Comparison of ENCODE assay signal across 1 cellular context in the genomic region with DNA sequence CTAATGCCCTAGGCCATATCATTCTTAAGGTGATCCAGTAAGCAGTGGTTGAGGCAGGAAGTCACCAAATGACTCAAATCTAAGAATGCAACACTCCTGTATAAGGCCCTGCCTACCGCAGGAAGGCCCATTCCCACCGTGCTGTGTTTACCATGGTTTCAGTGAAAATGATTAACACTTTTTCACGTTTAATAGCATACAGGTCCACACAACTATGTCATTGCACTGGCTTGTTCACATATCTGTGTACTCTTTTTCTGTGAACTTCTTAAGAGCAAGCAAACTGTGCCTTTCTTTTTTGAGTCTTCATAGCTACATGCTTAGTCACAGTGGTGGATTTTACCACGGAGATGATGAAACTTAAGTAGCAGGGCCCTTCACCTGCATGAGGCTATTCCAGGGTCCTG.
TF ChIP-seq lines count a peak whose summit lies in the region.

No MANE protein-coding gene starts in this region.

TF ChIP-seq in GM12878, 131 proteins besides CTCF, POLR2A, EP300 and RAD21 (continued from another document and continues in another):
- TF ChIP-seq CHD2 (IDR thresholded peaks at IDR 0.05; ENCODE audit: borderline replicate concordance, low read depth, low read length) (no peak), BACH1 (IDR thresholded peaks at IDR 0.05; ENCODE audit: borderline replicate concordance) (no peak), NR2C1 (IDR thresholded peaks at IDR 0.05) (no peak), CHD1 (IDR thresholded peaks at IDR 0.05; ENCODE audit: low read depth, low read length) (no peak), YY1 (IDR thresholded peaks at IDR 0.05; ENCODE audit: low read depth, low read length) (no peak), SMAD1 (IDR thresholded peaks at IDR 0.05; ENCODE audit: low read depth, partially characterized antibody) (no peak), YBX1 (IDR thresholded peaks at IDR 0.05) (no peak), TBL1XR1 (IDR thresholded peaks at IDR 0.05; ENCODE audit: low read depth, low read length) (no peak), ZNF217 (IDR thresholded peaks at IDR 0.05) (no peak), ZNF207 (IDR thresholded peaks at IDR 0.05; ENCODE audit: borderline replicate concordance) (no peak), SMARCA5 (IDR thresholded peaks at IDR 0.05) (no peak), JUND (IDR thresholded peaks at IDR 0.05; ENCODE audit: low read depth, low read length) (no peak), TCF12 (IDR thresholded peaks at IDR 0.05; ENCODE audit: low read depth, low read length) (no peak), CBX3 (IDR thresholded peaks at IDR 0.05; ENCODE audit: borderline replicate concordance, low read depth) (no peak), SREBF2 (IDR thresholded peaks at IDR 0.05; ENCODE audit: low read length) (no peak), LARP7 (IDR thresholded peaks at IDR 0.05) (no peak), RCOR1 (conservative IDR thresholded peaks at IDR 0.05; ENCODE audit: low read depth, low read length) (no peak), HDGF (IDR thresholded peaks at IDR 0.05) (no peak), NFXL1 (IDR thresholded peaks at IDR 0.05; ENCODE audit: borderline replicate concordance) (no peak), POU2F2 (IDR thresholded peaks at IDR 0.05; ENCODE audit: borderline replicate concordance, low read depth, low read length) (no peak), ZNF274 (IDR thresholded peaks at IDR 0.05; ENCODE audit: insufficient read depth, insufficient read length) (no peak), STAT3 (IDR thresholded peaks at IDR 0.05; ENCODE audit: low read depth, low read length) (no peak), CREM (IDR thresholded peaks at IDR 0.05; ENCODE audit: low read depth) (peak; percentile 55; the same call in 1 of the 2 replicates), BRCA1 (IDR thresholded peaks at IDR 0.05; ENCODE audit: low read depth, low read length) (no peak), PAX5 (IDR thresholded peaks at IDR 0.05; ENCODE audit: borderline replicate concordance, low read depth, low read length) (no peak), SIX5 (IDR thresholded peaks at IDR 0.05; ENCODE audit: low read depth, low read length, severe bottlenecking) (no peak), FOXK2 (IDR thresholded peaks at IDR 0.05) (no peak), ASH2L (IDR thresholded peaks at IDR 0.05; ENCODE audit: borderline replicate concordance, low read depth) (no peak), TCF7 (IDR thresholded peaks at IDR 0.05; ENCODE audit: borderline replicate concordance) (no peak), MEF2A (IDR thresholded peaks at IDR 0.05; ENCODE audit: insufficient read depth, low read depth, low read length) (0 out of 2 replicates have a peak, but pooled peaks have one; percentile 6), KLF5 (IDR thresholded peaks at IDR 0.05; ENCODE audit: partially characterized antibody) (no peak), RFX5 (IDR thresholded peaks at IDR 0.05; ENCODE audit: low read depth, low read length) (no peak), NR2F1 (conservative IDR thresholded peaks at IDR 0.05) (no peak), CBX5 (IDR thresholded peaks at IDR 0.05; ENCODE audit: low read depth) (no peak), GATAD2B (conservative IDR thresholded peaks at IDR 0.05; ENCODE audit: low read depth) (no peak), TARDBP (IDR thresholded peaks at IDR 0.05; ENCODE audit: borderline replicate concordance) (no peak), GABPA (IDR thresholded peaks at IDR 0.05; ENCODE audit: low read depth) (0 out of 2 replicates have a peak, but pooled peaks have one; percentile 13)
- TF ChIP-seq, protein P1, sequence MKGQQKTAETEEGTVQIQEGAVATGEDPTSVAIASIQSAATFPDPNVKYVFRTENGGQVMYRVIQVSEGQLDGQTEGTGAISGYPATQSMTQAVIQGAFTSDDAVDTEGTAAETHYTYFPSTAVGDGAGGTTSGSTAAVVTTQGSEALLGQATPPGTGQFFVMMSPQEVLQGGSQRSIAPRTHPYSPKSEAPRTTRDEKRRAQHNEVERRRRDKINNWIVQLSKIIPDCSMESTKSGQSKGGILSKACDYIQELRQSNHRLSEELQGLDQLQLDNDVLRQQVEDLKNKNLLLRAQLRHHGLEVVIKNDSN (IDR thresholded peaks at IDR 0.05; ENCODE audit: borderline replicate concordance, extremely low read length, insufficient read depth, low read depth, low read length): no peak
- TF ChIP-seq, protein P2, sequence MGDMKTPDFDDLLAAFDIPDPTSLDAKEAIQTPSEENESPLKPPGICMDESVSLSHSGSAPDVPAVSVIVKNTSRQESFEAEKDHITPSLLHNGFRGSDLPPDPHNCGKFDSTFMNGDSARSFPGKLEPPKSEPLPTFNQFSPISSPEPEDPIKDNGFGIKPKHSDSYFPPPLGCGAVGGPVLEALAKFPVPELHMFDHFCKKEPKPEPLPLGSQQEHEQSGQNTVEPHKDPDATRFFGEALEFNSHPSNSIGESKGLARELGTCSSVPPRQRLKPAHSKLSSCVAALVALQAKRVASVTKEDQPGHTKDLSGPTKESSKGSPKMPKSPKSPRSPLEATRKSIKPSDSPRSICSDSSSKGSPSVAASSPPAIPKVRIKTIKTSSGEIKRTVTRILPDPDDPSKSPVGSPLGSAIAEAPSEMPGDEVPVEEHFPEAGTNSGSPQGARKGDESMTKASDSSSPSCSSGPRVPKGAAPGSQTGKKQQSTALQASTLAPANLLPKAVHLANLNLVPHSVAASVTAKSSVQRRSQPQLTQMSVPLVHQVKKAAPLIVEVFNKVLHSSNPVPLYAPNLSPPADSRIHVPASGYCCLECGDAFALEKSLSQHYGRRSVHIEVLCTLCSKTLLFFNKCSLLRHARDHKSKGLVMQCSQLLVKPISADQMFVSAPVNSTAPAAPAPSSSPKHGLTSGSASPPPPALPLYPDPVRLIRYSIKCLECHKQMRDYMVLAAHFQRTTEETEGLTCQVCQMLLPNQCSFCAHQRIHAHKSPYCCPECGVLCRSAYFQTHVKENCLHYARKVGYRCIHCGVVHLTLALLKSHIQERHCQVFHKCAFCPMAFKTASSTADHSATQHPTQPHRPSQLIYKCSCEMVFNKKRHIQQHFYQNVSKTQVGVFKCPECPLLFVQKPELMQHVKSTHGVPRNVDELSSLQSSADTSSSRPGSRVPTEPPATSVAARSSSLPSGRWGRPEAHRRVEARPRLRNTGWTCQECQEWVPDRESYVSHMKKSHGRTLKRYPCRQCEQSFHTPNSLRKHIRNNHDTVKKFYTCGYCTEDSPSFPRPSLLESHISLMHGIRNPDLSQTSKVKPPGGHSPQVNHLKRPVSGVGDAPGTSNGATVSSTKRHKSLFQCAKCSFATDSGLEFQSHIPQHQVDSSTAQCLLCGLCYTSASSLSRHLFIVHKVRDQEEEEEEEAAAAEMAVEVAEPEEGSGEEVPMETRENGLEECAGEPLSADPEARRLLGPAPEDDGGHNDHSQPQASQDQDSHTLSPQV (IDR thresholded peaks at IDR 0.05): no peak
- TF ChIP-seq, protein P3, sequence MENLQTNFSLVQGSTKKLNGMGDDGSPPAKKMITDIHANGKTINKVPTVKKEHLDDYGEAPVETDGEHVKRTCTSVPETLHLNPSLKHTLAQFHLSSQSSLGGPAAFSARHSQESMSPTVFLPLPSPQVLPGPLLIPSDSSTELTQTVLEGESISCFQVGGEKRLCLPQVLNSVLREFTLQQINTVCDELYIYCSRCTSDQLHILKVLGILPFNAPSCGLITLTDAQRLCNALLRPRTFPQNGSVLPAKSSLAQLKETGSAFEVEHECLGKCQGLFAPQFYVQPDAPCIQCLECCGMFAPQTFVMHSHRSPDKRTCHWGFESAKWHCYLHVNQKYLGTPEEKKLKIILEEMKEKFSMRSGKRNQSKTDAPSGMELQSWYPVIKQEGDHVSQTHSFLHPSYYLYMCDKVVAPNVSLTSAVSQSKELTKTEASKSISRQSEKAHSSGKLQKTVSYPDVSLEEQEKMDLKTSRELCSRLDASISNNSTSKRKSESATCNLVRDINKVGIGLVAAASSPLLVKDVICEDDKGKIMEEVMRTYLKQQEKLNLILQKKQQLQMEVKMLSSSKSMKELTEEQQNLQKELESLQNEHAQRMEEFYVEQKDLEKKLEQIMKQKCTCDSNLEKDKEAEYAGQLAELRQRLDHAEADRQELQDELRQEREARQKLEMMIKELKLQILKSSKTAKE (IDR thresholded peaks at IDR 0.05; ENCODE audit: low read depth, poor library complexity, severe bottlenecking): no peak
- TF ChIP-seq, protein P4, sequence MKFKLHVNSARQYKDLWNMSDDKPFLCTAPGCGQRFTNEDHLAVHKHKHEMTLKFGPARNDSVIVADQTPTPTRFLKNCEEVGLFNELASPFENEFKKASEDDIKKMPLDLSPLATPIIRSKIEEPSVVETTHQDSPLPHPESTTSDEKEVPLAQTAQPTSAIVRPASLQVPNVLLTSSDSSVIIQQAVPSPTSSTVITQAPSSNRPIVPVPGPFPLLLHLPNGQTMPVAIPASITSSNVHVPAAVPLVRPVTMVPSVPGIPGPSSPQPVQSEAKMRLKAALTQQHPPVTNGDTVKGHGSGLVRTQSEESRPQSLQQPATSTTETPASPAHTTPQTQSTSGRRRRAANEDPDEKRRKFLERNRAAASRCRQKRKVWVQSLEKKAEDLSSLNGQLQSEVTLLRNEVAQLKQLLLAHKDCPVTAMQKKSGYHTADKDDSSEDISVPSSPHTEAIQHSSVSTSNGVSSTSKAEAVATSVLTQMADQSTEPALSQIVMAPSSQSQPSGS (IDR thresholded peaks at IDR 0.05; ENCODE audit: low read length): peak; percentile 61; the same call in 1 of the 2 replicates
- TF ChIP-seq, protein P5, sequence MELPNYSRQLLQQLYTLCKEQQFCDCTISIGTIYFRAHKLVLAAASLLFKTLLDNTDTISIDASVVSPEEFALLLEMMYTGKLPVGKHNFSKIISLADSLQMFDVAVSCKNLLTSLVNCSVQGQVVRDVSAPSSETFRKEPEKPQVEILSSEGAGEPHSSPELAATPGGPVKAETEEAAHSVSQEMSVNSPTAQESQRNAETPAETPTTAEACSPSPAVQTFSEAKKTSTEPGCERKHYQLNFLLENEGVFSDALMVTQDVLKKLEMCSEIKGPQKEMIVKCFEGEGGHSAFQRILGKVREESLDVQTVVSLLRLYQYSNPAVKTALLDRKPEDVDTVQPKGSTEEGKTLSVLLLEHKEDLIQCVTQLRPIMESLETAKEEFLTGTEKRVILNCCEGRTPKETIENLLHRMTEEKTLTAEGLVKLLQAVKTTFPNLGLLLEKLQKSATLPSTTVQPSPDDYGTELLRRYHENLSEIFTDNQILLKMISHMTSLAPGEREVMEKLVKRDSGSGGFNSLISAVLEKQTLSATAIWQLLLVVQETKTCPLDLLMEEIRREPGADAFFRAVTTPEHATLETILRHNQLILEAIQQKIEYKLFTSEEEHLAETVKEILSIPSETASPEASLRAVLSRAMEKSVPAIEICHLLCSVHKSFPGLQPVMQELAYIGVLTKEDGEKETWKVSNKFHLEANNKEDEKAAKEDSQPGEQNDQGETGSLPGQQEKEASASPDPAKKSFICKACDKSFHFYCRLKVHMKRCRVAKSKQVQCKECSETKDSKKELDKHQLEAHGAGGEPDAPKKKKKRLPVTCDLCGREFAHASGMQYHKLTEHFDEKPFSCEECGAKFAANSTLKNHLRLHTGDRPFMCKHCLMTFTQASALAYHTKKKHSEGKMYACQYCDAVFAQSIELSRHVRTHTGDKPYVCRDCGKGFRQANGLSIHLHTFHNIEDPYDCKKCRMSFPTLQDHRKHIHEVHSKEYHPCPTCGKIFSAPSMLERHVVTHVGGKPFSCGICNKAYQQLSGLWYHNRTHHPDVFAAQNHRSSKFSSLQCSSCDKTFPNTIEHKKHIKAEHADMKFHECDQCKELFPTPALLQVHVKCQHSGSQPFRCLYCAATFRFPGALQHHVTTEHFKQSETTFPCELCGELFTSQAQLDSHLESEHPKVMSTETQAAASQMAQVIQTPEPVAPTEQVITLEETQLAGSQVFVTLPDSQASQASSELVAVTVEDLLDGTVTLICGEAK (IDR thresholded peaks at IDR 0.05; ENCODE audit: borderline replicate concordance): no peak
- TF ChIP-seq, protein P6, sequence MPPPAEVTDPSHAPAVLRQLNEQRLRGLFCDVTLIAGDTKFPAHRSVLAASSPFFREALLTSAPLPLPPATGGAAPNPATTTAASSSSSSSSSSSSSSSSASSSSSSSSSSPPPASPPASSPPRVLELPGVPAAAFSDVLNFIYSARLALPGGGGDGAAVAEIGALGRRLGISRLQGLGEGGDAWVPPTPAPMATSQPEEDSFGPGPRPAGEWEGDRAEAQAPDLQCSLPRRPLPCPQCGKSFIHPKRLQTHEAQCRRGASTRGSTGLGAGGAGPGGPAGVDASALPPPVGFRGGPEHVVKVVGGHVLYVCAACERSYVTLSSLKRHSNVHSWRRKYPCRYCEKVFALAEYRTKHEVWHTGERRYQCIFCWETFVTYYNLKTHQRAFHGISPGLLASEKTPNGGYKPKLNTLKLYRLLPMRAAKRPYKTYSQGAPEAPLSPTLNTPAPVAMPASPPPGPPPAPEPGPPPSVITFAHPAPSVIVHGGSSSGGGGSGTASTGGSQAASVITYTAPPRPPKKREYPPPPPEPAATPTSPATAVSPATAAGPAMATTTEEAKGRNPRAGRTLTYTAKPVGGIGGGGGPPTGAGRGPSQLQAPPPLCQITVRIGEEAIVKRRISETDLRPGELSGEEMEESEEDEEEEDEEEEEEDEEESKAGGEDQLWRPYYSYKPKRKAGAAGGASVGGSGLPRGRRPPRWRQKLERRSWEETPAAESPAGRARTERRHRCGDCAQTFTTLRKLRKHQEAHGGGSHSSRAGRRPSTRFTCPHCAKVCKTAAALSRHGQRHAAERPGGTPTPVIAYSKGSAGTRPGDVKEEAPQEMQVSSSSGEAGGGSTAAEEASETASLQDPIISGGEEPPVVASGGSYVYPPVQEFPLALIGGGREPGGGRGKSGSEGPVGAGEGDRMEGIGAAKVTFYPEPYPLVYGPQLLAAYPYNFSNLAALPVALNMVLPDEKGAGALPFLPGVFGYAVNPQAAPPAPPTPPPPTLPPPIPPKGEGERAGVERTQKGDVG (CRISPR knock-in tag; IDR thresholded peaks at IDR 0.05): no peak
- TF ChIP-seq, protein P7, sequence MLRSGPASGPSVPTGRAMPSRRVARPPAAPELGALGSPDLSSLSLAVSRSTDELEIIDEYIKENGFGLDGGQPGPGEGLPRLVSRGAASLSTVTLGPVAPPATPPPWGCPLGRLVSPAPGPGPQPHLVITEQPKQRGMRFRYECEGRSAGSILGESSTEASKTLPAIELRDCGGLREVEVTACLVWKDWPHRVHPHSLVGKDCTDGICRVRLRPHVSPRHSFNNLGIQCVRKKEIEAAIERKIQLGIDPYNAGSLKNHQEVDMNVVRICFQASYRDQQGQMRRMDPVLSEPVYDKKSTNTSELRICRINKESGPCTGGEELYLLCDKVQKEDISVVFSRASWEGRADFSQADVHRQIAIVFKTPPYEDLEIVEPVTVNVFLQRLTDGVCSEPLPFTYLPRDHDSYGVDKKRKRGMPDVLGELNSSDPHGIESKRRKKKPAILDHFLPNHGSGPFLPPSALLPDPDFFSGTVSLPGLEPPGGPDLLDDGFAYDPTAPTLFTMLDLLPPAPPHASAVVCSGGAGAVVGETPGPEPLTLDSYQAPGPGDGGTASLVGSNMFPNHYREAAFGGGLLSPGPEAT (IDR thresholded peaks at IDR 0.05; ENCODE audit: low read depth): no peak
- TF ChIP-seq, protein P8, sequence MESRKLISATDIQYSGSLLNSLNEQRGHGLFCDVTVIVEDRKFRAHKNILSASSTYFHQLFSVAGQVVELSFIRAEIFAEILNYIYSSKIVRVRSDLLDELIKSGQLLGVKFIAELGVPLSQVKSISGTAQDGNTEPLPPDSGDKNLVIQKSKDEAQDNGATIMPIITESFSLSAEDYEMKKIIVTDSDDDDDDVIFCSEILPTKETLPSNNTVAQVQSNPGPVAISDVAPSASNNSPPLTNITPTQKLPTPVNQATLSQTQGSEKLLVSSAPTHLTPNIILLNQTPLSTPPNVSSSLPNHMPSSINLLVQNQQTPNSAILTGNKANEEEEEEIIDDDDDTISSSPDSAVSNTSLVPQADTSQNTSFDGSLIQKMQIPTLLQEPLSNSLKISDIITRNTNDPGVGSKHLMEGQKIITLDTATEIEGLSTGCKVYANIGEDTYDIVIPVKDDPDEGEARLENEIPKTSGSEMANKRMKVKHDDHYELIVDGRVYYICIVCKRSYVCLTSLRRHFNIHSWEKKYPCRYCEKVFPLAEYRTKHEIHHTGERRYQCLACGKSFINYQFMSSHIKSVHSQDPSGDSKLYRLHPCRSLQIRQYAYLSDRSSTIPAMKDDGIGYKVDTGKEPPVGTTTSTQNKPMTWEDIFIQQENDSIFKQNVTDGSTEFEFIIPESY (IDR thresholded peaks at IDR 0.05): no peak
